Comparison of ENCODE assay signal across 16 cellular contexts in the genomic region with DNA sequence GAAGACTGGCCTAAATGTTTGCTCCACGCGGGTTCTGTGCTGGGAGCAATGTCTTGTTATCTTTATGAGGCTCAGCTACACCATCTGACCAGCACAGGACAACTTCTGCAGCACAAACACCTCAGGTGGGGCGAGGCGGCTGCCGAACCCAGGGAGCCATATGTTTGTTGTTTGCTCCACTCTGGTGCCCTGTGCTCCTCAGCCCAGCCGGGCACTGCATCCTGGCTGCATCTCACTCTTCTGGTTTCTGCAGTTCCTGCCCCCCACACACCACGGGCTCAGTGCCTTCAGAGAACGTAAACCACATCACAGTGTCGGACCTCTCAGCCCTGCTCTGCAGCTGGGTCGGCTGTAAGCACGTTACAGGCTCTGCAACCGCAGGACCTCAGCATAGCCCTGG. TPM values are rescaled to one million over a fixed set of nuclear protein-coding genes. Genes with fewer than 3 reads are reported as not detected.
A peak's percentile ranks its signal among the peaks of the same experiment; 100 is the strongest.
DNase-seq lines count a peak whose midpoint lies in the region; ATAC-seq and TF ChIP-seq lines count a peak whose summit lies in the region.
"Had no signal": no experiment of that assay in that cellular context is flagged by ENCODE, and none has a peak within 500 bp of the region (broad histone marks: within the 10 kb centered on the region; RNA-seq: fewer than 3 reads in every experiment).

No MANE protein-coding gene starts in this region.

- H3K27ac ChIP-seq in CD8-positive, alpha-beta T cell (ENCODE audit: low read depth, low read length) = no peak overlapping the region
- H3K27ac ChIP-seq in KOPT-K1 (ENCODE audit: low read depth, low read length, poor library complexity, severe bottlenecking) = peak overlapping the region; percentile 67
- H3K27ac ChIP-seq: C4-2B, cardiac muscle cell, psoas muscle had no signal

- H3K9me3 ChIP-seq in CD8-positive, alpha-beta T cell (ENCODE audit: low read length) = no peaks in the 10 kb centered on the region
- H3K9me3 ChIP-seq in KOPT-K1 (ENCODE audit: insufficient read depth, low read length, poor library complexity, severe bottlenecking) = no peaks in the 10 kb centered on the region
- H3K9me3 ChIP-seq: psoas muscle had no signal

- DNase-seq in CD8-positive, alpha-beta T cell = peak; percentile 12 to 79 (median 43)
- peak; percentile 29 to 39 for DNase-seq in activated T-cell treated with anti-CD3 and anti-CD28 coated beads, Interleukin-2, amount 50 U/mL, for 48 hours
- DNase-seq in naive thymus-derived CD8-positive, alpha-beta T cell = peak in 8 of 10 donors; percentile 7 to 47 (median 33)
- DNase-seq in NOMO-1 treated with dmso at 0.1 percent for 144 hours (lab: John Stamatoyannopoulos, UW; ENCODE audit: unreplicated experiment) = no peak
- no peak for DNase-seq in progenitor cell of endocrine pancreas (ENCODE audit: low spot score, unreplicated experiment)
- DNase-seq: GDM1, islet precursor cell, KBM-7, NCI-H1694 treated with DMSO at 0.1 percent for 48 hours, psoas muscle had no signal

- POLR2A ChIA-PET in CD8-positive, alpha-beta T cell (lab: Charles Lee) = interaction anchor here (0.9 kb wide), 1 partner anchor 120 kb away, joined by 3 read pairs; no protein-coding TSS in a partner anchor
- POLR2A ChIA-PET in naive thymus-derived CD8-positive, alpha-beta T cell (lab: Charles Lee) = interaction anchor here (0.9 to 2.8 kb wide), 3 partner anchors 9 to 163 kb away, joined by 3 to 11 read pairs (median 3); no protein-coding TSS in a partner anchor

- H3K4me1 Mint-ChIP-seq in CD8-positive, alpha-beta T cell (ENCODE audit: low read depth) = peaks cover 19% of the 10 kb centered on the region
- H3K4me1 Mint-ChIP-seq in naive thymus-derived CD8-positive, alpha-beta T cell = peaks cover 5 to 29% (median 18%) of the 10 kb centered on the region in 4 donors
- H3K4me1 Mint-ChIP-seq in progenitor cell of endocrine pancreas (ENCODE audit: low read depth) = no peaks in the 10 kb centered on the region

- no peaks in the 10 kb centered on the region for H3K36me3 Mint-ChIP-seq in CD8-positive, alpha-beta T cell
- no peaks in the 10 kb centered on the region for H3K36me3 Mint-ChIP-seq in naive thymus-derived CD8-positive, alpha-beta T cell
- peaks cover 7% of the 10 kb centered on the region for H3K36me3 Mint-ChIP-seq in progenitor cell of endocrine pancreas (ENCODE audit: insufficient read depth)

- no peak for TF ChIP-seq CTCF in CD8-positive, alpha-beta T cell (IDR thresholded peaks at IDR 0.05)
- no peak for TF ChIP-seq CTCF in progenitor cell of endocrine pancreas (IDR thresholded peaks at IDR 0.05; ENCODE audit: unreplicated experiment)

- H3K4me1 ChIP-seq in CD8-positive, alpha-beta T cell (ENCODE audit: insufficient read depth, low read length) = peaks cover 34% of the 10 kb centered on the region
- H3K4me1 ChIP-seq: psoas muscle had no signal

- CTCF ChIA-PET in CD8-positive, alpha-beta T cell (lab: Charles Lee) = interaction anchor here (0.6 to 3.1 kb wide), 6 partner anchors 13 to 162 kb away, joined by 3 to 12 read pairs (median 5); no protein-coding TSS in a partner anchor

- H3K4me3 Mint-ChIP-seq in CD8-positive, alpha-beta T cell = no peak overlapping the region
- no peak overlapping the region for H3K4me3 Mint-ChIP-seq in naive thymus-derived CD8-positive, alpha-beta T cell
- no peak overlapping the region for H3K4me3 Mint-ChIP-seq in progenitor cell of endocrine pancreas (ENCODE audit: low read depth)
- H3K4me3 Mint-ChIP-seq: stimulated activated naive CD8-positive, alpha-beta T cell treated with anti-CD3 and anti-CD28 coated beads, Interleukin-15, Interleukin-2, amounts not matched to agents 100 ng/mL and 50 ng/mL, for 24 hours had no signal

- H3K27me3 ChIP-seq in CD8-positive, alpha-beta T cell (ENCODE audit: insufficient read depth, low read length) = no peaks in the 10 kb centered on the region
- H3K27me3 ChIP-seq: cardiac muscle cell had no signal

- no peak overlapping the region for H3K4me3 ChIP-seq in CD8-positive, alpha-beta T cell (ENCODE audit: low read depth, low read length)
- H3K4me3 ChIP-seq: cardiac muscle cell, psoas muscle had no signal

- no peaks in the 10 kb centered on the region for H3K36me3 ChIP-seq in CD8-positive, alpha-beta T cell (ENCODE audit: insufficient read depth, low read length)
- no peaks in the 10 kb centered on the region for H3K36me3 ChIP-seq in KOPT-K1 (ENCODE audit: insufficient read depth, low read length)
- H3K36me3 ChIP-seq: cardiac muscle cell had no signal

- H3K27ac Mint-ChIP-seq in CD8-positive, alpha-beta T cell = no peak overlapping the region
- H3K27ac Mint-ChIP-seq in naive thymus-derived CD8-positive, alpha-beta T cell = no peak overlapping the region
- no peak overlapping the region for H3K27ac Mint-ChIP-seq in progenitor cell of endocrine pancreas
- H3K27ac Mint-ChIP-seq: stimulated activated naive CD8-positive, alpha-beta T cell treated with anti-CD3 and anti-CD28 coated beads, Interleukin-15, Interleukin-2, amounts not matched to agents 100 ng/mL and 50 ng/mL, for 24 hours had no signal

- H3K9me3 Mint-ChIP-seq in CD8-positive, alpha-beta T cell = no peaks in the 10 kb centered on the region
- H3K9me3 Mint-ChIP-seq in naive thymus-derived CD8-positive, alpha-beta T cell = no peaks in the 10 kb centered on the region
- no peaks in the 10 kb centered on the region for H3K9me3 Mint-ChIP-seq in progenitor cell of endocrine pancreas (ENCODE audit: low read depth)
- H3K9me3 Mint-ChIP-seq: stimulated activated naive CD8-positive, alpha-beta T cell treated with anti-CD3 and anti-CD28 coated beads, Interleukin-15, Interleukin-2, amounts not matched to agents 100 ng/mL and 50 ng/mL, for 24 hours had no signal

- peak; percentile 64 for ATAC-seq in CD8-positive, alpha-beta T cell
- ATAC-seq in naive thymus-derived CD8-positive, alpha-beta T cell = peak; percentile 81
- no peak for ATAC-seq in HG02852 (IDR thresholded peaks at IDR 0.05; ENCODE audit: unreplicated experiment)
- ATAC-seq: psoas muscle had no signal

- no peaks in the 10 kb centered on the region for H3K27me3 Mint-ChIP-seq in CD8-positive, alpha-beta T cell (ENCODE audit: low read depth)
- H3K27me3 Mint-ChIP-seq in naive thymus-derived CD8-positive, alpha-beta T cell = no peaks in the 10 kb centered on the region
- H3K27me3 Mint-ChIP-seq in progenitor cell of endocrine pancreas = no peaks in the 10 kb centered on the region
- H3K27me3 Mint-ChIP-seq: stimulated activated naive CD8-positive, alpha-beta T cell treated with anti-CD3 and anti-CD28 coated beads, Interleukin-15, Interleukin-2, amounts not matched to agents 100 ng/mL and 50 ng/mL, for 24 hours had no signal

- intact Hi-C loops in CD8-positive, alpha-beta T cell (cut with DNase I, micrococcal nuclease) = no loop called here

RNA-seq across cellular contexts. Expression of gene MXRA7, which starts 32.4 kb away (rescaled TPM):
- 10 to 100 TPM; 23.9 to 27.8 TPM for total RNA-seq in CD8-positive, alpha-beta T cell
- total RNA-seq in naive thymus-derived CD8-positive, alpha-beta T cell = 10 to 100 TPM; 13.9 to 16.3 TPM
- 10 to 100 TPM in 1 of 3 donors, 1 to 10 TPM in 2; 2.2 to 25.3 (median 5.4) TPM for polyA plus RNA-seq in naive thymus-derived CD8-positive, alpha-beta T cell
- total RNA-seq in progenitor cell of endocrine pancreas = 93.3 and 94.9 TPM in 2 replicates

RNA-seq across cellular contexts. Expression of gene ST6GALNAC1, which starts 34.8 kb away (rescaled TPM):
- total RNA-seq in CD8-positive, alpha-beta T cell = not detected
- total RNA-seq in naive thymus-derived CD8-positive, alpha-beta T cell = not detected
- polyA plus RNA-seq in naive thymus-derived CD8-positive, alpha-beta T cell = under 1 TPM in 2 of 3 donors, not detected in 1; 0.07 to 0.52 TPM
- total RNA-seq in progenitor cell of endocrine pancreas = 6.6 and 8.4 TPM in 2 replicates
- total RNA-seq: cardiac muscle cell, glomerular endothelial cell had no signal
- polyA plus RNA-seq: cardiac muscle cell had no signal

RNA-seq across cellular contexts. Expression of gene JMJD6, which starts 48.1 kb away (rescaled TPM):
- 100 to 1,000 TPM; 316 to 336 TPM for total RNA-seq in CD8-positive, alpha-beta T cell
- 10 to 100 TPM; 36.6 to 37.8 TPM for total RNA-seq in naive thymus-derived CD8-positive, alpha-beta T cell
- polyA plus RNA-seq in naive thymus-derived CD8-positive, alpha-beta T cell = 10 to 100 TPM; 10.2 to 34.2 (median 14.4) TPM
- 24.1 and 25.6 TPM in 2 replicates for total RNA-seq in progenitor cell of endocrine pancreas

RNA-seq across cellular contexts. Expression of gene METTL23, which starts 48.3 kb away (rescaled TPM):
- 10 to 100 TPM; 40.3 to 43.1 TPM for total RNA-seq in CD8-positive, alpha-beta T cell
- total RNA-seq in naive thymus-derived CD8-positive, alpha-beta T cell = 10 to 100 TPM; 86.2 to 86.9 TPM
- polyA plus RNA-seq in naive thymus-derived CD8-positive, alpha-beta T cell = 100 to 1,000 TPM; 140 to 154 (median 146) TPM
- 28.2 TPM in 2 replicates for total RNA-seq in progenitor cell of endocrine pancreas

RNA-seq across cellular contexts. Expression of gene SRSF2, which starts 58.8 kb away (rescaled TPM):
- total RNA-seq in CD8-positive, alpha-beta T cell = 100 to 1,000 TPM; 621 to 637 TPM
- total RNA-seq in naive thymus-derived CD8-positive, alpha-beta T cell = 100 to 1,000 TPM; 358 to 377 TPM
- 100 to 1,000 TPM; 101 to 106 (median 105) TPM for polyA plus RNA-seq in naive thymus-derived CD8-positive, alpha-beta T cell
- total RNA-seq in progenitor cell of endocrine pancreas = 265 and 276 TPM in 2 replicates

Comparison
In these comparisons a context has a peak if more than half of its experiments do, and no peak if none do; other contexts are left out.
1. DNase-seq: peak in CD8-positive, alpha-beta T cell (7 of 7), activated T-cell treated with anti-CD3 and anti-CD28 coated beads, Interleukin-2, amount 50 U/mL, for 48 hours (2 of 2) and naive thymus-derived CD8-positive, alpha-beta T cell (8 of 10); none in NOMO-1 treated with dmso at 0.1 percent for 144 hours (single experiment) and progenitor cell of endocrine pancreas (single experiment).
2. RNA of gene JMJD6, which starts 48.1 kb away (total RNA-seq): 316 to 336 TPM in CD8-positive, alpha-beta T cell; 36.6 to 37.8 TPM in naive thymus-derived CD8-positive, alpha-beta T cell and 24.1 to 25.6 TPM in progenitor cell of endocrine pancreas; every median in the first group is over 4 times any median in the second.